Comparison of ENCODE assay signal across 8 cellular contexts in the genomic region with DNA sequence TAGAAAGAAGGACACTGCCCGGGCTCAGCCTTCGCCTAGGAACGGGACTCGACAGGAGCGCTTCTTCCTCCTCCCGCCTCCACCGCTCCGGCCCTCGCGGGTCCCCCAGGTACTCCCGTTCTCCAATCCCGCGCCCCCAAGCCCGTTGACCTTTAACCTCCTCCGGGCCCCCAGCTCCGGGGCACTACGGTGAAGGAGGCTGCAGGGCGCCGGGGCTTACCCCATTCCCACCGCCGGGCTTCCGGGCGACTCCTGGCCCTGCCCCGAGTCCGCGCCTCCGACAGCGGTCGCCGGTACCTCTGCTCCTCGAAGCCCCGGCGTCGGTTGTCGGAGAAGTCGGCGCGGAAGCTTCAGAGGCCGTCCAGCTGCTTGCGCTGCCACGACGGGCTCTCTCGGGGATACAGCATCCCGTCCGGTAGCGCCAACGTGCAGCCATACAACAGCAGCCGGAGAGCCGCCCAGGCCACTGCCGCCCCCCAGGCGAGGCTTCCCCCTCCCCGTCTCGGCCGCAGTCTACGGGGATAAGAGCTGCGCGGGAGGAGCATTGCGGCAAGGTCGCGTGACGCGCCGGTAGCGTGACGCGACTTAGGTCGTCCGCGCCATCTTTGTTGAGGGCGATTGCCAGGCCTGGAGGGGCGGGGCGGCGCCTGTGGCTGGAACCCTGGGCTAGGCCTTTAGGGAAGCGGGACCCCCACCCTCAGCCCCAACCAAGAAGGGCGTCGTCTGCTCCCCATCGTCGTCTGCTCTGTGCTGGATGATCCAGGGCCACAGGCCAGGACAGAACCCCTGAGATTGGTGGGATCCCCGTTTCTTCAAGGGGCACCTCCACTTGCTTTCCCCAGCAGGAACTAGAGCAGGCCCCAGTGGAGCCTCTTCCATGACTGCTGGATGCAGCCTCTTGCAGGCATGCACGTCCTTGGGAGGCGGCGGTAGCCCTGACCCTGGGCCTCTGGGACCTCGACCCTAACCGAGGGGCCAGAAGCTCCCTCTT. TPM values are rescaled to one million over a fixed set of nuclear protein-coding genes. Genes with fewer than 3 reads are reported as not detected.
DNase-seq lines count a peak whose midpoint lies in the region; ATAC-seq and TF ChIP-seq lines count a peak whose summit lies in the region.

No MANE protein-coding gene starts in this region.

- no peak for TF ChIP-seq CTCF in Loucy (conservative IDR thresholded peaks at IDR 0.05; ENCODE audit: low read length)
- no peak for TF ChIP-seq CTCF in foreskin keratinocyte (conservative IDR thresholded peaks at IDR 0.05)
- TF ChIP-seq CTCF in neural crest cell (conservative IDR thresholded peaks at IDR 0.05) = no peak

- peak overlapping the region; percentile 49 for H3K27ac ChIP-seq in foreskin keratinocyte

- no peaks in the 10 kb centered on the region for H3K9me2 ChIP-seq in Loucy (replicated peaks; ENCODE audit: low read depth, low read length)

- in situ Hi-C loops in Caki2 (cut with HindIII; ENCODE audit: low pct_unique_long_range_greater_than_20kb, low sequenced_read_pairs) = no loop called here

- H3K4me3 ChIP-seq in Loucy (ENCODE audit: low read length, poor library complexity, severe bottlenecking) = peak overlapping the region; percentile 90

- peaks cover 3% of the 10 kb centered on the region; the same call in 1 of the 2 replicates for H3K36me3 ChIP-seq in Loucy (ENCODE audit: insufficient read depth, low read length)

- no peaks in the 10 kb centered on the region for H3K27me3 Mint-ChIP-seq in neural crest cell (ENCODE audit: low read depth)
- H3K27me3 Mint-ChIP-seq in stimulated activated naive CD8-positive, alpha-beta T cell treated with anti-CD3 and anti-CD28 coated beads, Interleukin-15, amount 100 ng/mL, for 72 hours = no peaks in the 10 kb centered on the region

- H3K9ac ChIP-seq in Loucy (ENCODE audit: low read depth, low read length, poor library complexity, severe bottlenecking) = peak overlapping the region; percentile 93

- ATAC-seq in GM21529 (IDR thresholded peaks at IDR 0.05; ENCODE audit: unreplicated experiment) (peak; percentile 82), foreskin keratinocyte (peak; percentile 88)
- peak; percentile 92 for ATAC-seq in stimulated activated naive CD8-positive, alpha-beta T cell treated with anti-CD3 and anti-CD28 coated beads, Interleukin-15, amount 100 ng/mL, for 72 hours

- H3K9me3 ChIP-seq in Loucy (ENCODE audit: insufficient read depth, low read depth, low read length) = no peaks in the 10 kb centered on the region

- DNase-seq in Caki2 (ENCODE audit: low read depth) (peak; percentile 81), SHP77 treated with DMSO at 0.1 percent for 48 hours (lab: John Stamatoyannopoulos, UW) (peak; percentile 53), foreskin keratinocyte (peak; percentile 38 to 60), neural crest cell (ENCODE audit: low read depth, low spot score) (peak; percentile 89)
- peak; percentile 55 to 73 (median 62) for DNase-seq in activated naive CD4-positive, alpha-beta T cell (lab: John Stamatoyannopoulos, UW)
- DNase-seq in stimulated activated naive CD8-positive, alpha-beta T cell treated with anti-CD3 and anti-CD28 coated beads, Interleukin-15, amount 100 ng/mL, for 72 hours = peak; percentile 82 to 86

- peaks cover 6% of the 10 kb centered on the region for H3K4me1 Mint-ChIP-seq in neural crest cell
- peaks cover 34% of the 10 kb centered on the region for H3K4me1 Mint-ChIP-seq in stimulated activated naive CD8-positive, alpha-beta T cell treated with anti-CD3 and anti-CD28 coated beads, Interleukin-15, amount 100 ng/mL, for 72 hours

- peak overlapping the region; percentile 94 for H3K4me2 ChIP-seq in Loucy (ENCODE audit: low read depth, low read length, poor library complexity, severe bottlenecking)

- peak overlapping the region; percentile 99 for H2AFZ ChIP-seq in Loucy (ENCODE audit: low read length)

- H3K4me1 ChIP-seq in Loucy (ENCODE audit: insufficient read depth, low read length, poor library complexity, severe bottlenecking) = peaks cover 17% of the 10 kb centered on the region
- H3K4me1 ChIP-seq in foreskin keratinocyte = no peaks in the 10 kb centered on the region

- H3K9me3 Mint-ChIP-seq in neural crest cell = no peaks in the 10 kb centered on the region
- no peaks in the 10 kb centered on the region for H3K9me3 Mint-ChIP-seq in stimulated activated naive CD8-positive, alpha-beta T cell treated with anti-CD3 and anti-CD28 coated beads, Interleukin-15, amount 100 ng/mL, for 72 hours

- peaks cover 8% of the 10 kb centered on the region for H4K20me1 ChIP-seq in Loucy (ENCODE audit: insufficient read depth, low read length, poor library complexity, severe bottlenecking)

- peak overlapping the region; percentile 90 for H3K4me3 Mint-ChIP-seq in neural crest cell
- peak overlapping the region; percentile 80 to 84 for H3K4me3 Mint-ChIP-seq in stimulated activated naive CD8-positive, alpha-beta T cell treated with anti-CD3 and anti-CD28 coated beads, Interleukin-15, amount 100 ng/mL, for 72 hours

- peaks cover 33% of the 10 kb centered on the region for H3K79me2 ChIP-seq in Loucy (ENCODE audit: insufficient read depth, low read length)

- H3K27me3 ChIP-seq in Loucy (ENCODE audit: insufficient read depth, low read length, poor library complexity, severe bottlenecking) (no peaks in the 10 kb centered on the region), foreskin keratinocyte (no peaks in the 10 kb centered on the region)

- no peaks in the 10 kb centered on the region for H3F3A ChIP-seq in Loucy (ENCODE audit: low read depth)

- H3K27ac Mint-ChIP-seq in neural crest cell (ENCODE audit: unreplicated experiment) = peak overlapping the region; percentile 95
- H3K27ac Mint-ChIP-seq in stimulated activated naive CD8-positive, alpha-beta T cell treated with anti-CD3 and anti-CD28 coated beads, Interleukin-15, amount 100 ng/mL, for 72 hours = peak overlapping the region; percentile 93 to 98

- peaks cover 3% of the 10 kb centered on the region for H3K36me3 Mint-ChIP-seq in neural crest cell (ENCODE audit: low read depth)

RNA-seq across cellular contexts. Expression of gene RGL4, which starts 26.3 kb away (rescaled TPM):
- not detected in 2 replicates for total RNA-seq in Caki2 (2014; rRNA removed; shearing (Covaris generic); ENCODE audit: low replicate concordance)
- total RNA-seq in foreskin keratinocyte (not detected in 2 replicates), neural crest cell (not detected in 2 replicates)
- polyA plus RNA-seq in foreskin keratinocyte = not detected in 2 replicates

RNA-seq across cellular contexts. Expression of gene ZNF70, which starts 33.8 kb away (rescaled TPM):
- total RNA-seq in Caki2 (2014; rRNA removed; shearing (Covaris generic); ENCODE audit: low replicate concordance) = 7.7 and 9.0 TPM in 2 replicates
- total RNA-seq in foreskin keratinocyte = 3.0 and 3.3 TPM in 2 replicates
- 0.52 and 0.53 TPM in 2 replicates for polyA plus RNA-seq in foreskin keratinocyte
- total RNA-seq in neural crest cell = 11.4 and 13.0 TPM in 2 replicates

RNA-seq across cellular contexts. Expression of gene VPREB3, which starts 37.1 kb away (rescaled TPM):
- not detected in 2 replicates for total RNA-seq in Caki2 (2014; rRNA removed; shearing (Covaris generic); ENCODE audit: low replicate concordance)
- total RNA-seq in foreskin keratinocyte (not detected in 2 replicates), neural crest cell (not detected in 2 replicates)
- polyA plus RNA-seq in foreskin keratinocyte = not detected in 2 replicates

RNA-seq across cellular contexts. Expression of gene C22orf15, which starts 45.7 kb away (rescaled TPM):
- total RNA-seq in Caki2 (2014; rRNA removed; shearing (Covaris generic); ENCODE audit: low replicate concordance) = not detected in 2 replicates
- total RNA-seq in foreskin keratinocyte = 0.35 and 0.92 TPM in 2 replicates
- polyA plus RNA-seq in foreskin keratinocyte = 0.51 and 0.92 TPM in 2 replicates
- 0.41 and 0.79 TPM in 2 replicates for total RNA-seq in neural crest cell

RNA-seq across cellular contexts. Expression of gene CHCHD10, which starts 50.7 kb away (rescaled TPM):
- 3.1 and 16.0 TPM in 2 replicates for total RNA-seq in Caki2 (2014; rRNA removed; shearing (Covaris generic); ENCODE audit: low replicate concordance)
- total RNA-seq in foreskin keratinocyte = 29.9 and 71.2 TPM in 2 replicates
- 75.0 and 101 TPM in 2 replicates for polyA plus RNA-seq in foreskin keratinocyte
- total RNA-seq in neural crest cell = 35.8 and 38.8 TPM in 2 replicates

Comparison
In these comparisons a context has a peak if more than half of its experiments do, and no peak if none do; other contexts are left out.
1. Peak in every context shown above with its lines: DNase-seq, ATAC-seq, H3K4me3 ChIP-seq and H3K27ac ChIP-seq.